8 cellular contexts compared by ENCODE assay signal in the genomic region with DNA sequence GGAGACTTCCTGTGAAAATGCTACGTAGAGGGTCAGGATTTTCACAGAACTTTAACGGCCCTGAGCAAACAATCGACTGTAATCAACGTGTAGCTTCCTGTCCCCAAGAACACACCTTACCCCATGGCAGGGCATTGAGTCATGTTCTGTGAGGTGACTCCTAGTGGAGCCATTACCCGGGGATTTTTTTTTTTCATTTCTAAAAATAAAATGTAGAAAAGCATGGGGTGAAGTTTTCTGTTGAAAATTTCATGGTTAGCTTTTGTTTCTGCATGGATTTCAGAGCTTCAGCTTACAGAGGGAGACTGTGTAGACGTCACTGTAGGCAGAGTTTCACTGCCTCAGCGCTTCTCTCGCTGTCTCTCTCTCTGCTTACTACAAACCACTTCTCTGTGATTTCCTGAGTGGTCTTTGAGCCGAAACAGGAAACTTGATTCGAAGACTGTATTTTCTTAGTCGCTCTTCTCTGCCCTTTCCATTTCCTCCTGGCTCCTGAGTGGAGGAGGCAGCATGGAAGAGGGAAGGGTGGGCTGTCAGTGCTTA.
DNase-seq lines count a peak whose midpoint lies in the region; ATAC-seq and TF ChIP-seq lines count a peak whose summit lies in the region.

No MANE protein-coding gene starts in this region.

- H3K27ac ChIP-seq in CD4-positive, alpha-beta T cell (ENCODE audit: low read depth, low read length) = peak overlapping the region; percentile 81

- peak in 7 of 10 experiments; percentile 18 to 53 (median 29) for DNase-seq in CD4-positive, alpha-beta T cell
- DNase-seq in HPDE6-E6E7 (ENCODE audit: extremely low spot score) (peak; percentile 65), memory B cell (ENCODE audit: low spot score in 2 of 2) (no peak), NCI-H226 (no peak), NCI-H69 (lab: John Stamatoyannopoulos, UW) (no peak), SHP77 (lab: John Stamatoyannopoulos, UW) (no peak)
- DNase-seq in activated naive CD4-positive, alpha-beta T cell treated with anti-CD3 and anti-CD28 coated beads, Interleukin-2, amount 50 U/mL, for 16 hours = peak; percentile 47

- H3K4me3 Mint-ChIP-seq in CD4-positive, alpha-beta T cell = peak overlapping the region; percentile 79
- H3K4me3 Mint-ChIP-seq in memory B cell = no peak overlapping the region

- H3K27me3 ChIP-seq in CD4-positive, alpha-beta T cell (ENCODE audit: control insufficient read depth, insufficient read depth, low read length) = no peaks in the 10 kb centered on the region

- peak; percentile 84 for ATAC-seq in CD4-positive, alpha-beta T cell (ENCODE audit: poor library complexity)
- ATAC-seq in memory B cell (ENCODE audit: low read depth) (peak; percentile 67), HG03139 (IDR thresholded peaks at IDR 0.05; ENCODE audit: unreplicated experiment) (no peak)

- peak overlapping the region; percentile 88 for H3K27ac Mint-ChIP-seq in CD4-positive, alpha-beta T cell
- peak overlapping the region; percentile 2 for H3K27ac Mint-ChIP-seq in memory B cell

- no peaks in the 10 kb centered on the region for H3K9me3 Mint-ChIP-seq in CD4-positive, alpha-beta T cell
- no peaks in the 10 kb centered on the region for H3K9me3 Mint-ChIP-seq in memory B cell

- H3K36me3 Mint-ChIP-seq in CD4-positive, alpha-beta T cell (ENCODE audit: low read depth) = peaks cover 95% of the 10 kb centered on the region
- peaks cover 53% of the 10 kb centered on the region for H3K36me3 Mint-ChIP-seq in memory B cell

- no peaks in the 10 kb centered on the region for H3K9me3 ChIP-seq in CD4-positive, alpha-beta T cell (ENCODE audit: control insufficient read depth, low read length)

- CTCF ChIA-PET in CD4-positive, alpha-beta T cell (lab: Charles Lee) = interaction anchor here (0.8 to 1.6 kb wide), 5 partner anchors 13 to 396 kb away, joined by 3 to 4 read pairs (median 4); no protein-coding TSS in a partner anchor

- H3K27me3 Mint-ChIP-seq in CD4-positive, alpha-beta T cell = no peaks in the 10 kb centered on the region
- H3K27me3 Mint-ChIP-seq in memory B cell = no peaks in the 10 kb centered on the region

- TF ChIP-seq CTCF in CD4-positive, alpha-beta T cell (IDR thresholded peaks at IDR 0.05) = no peak

- intact Hi-C loops in CD4-positive, alpha-beta T cell (cut with DNase I, micrococcal nuclease) = loop anchor here (1.0 to 5.0 kb wide), 5 partner anchors 15 to 266 kb away; a partner anchor contains a TSS

- peaks cover 77% of the 10 kb centered on the region for H3K4me1 Mint-ChIP-seq in CD4-positive, alpha-beta T cell (ENCODE audit: low read depth)
- no peaks in the 10 kb centered on the region for H3K4me1 Mint-ChIP-seq in memory B cell

- POLR2A ChIA-PET in CD4-positive, alpha-beta T cell (lab: Charles Lee) = interaction anchor here (0.6 to 3.2 kb wide), 11 partner anchors 15 to 463 kb away, joined by 3 to 19 read pairs (median 3); a partner anchor contains a TSS

Comparison
In these comparisons a context has a peak if more than half of its experiments do, and no peak if none do; other contexts are left out.
1. DNase-seq: peak in CD4-positive, alpha-beta T cell (7 of 10), HPDE6-E6E7 (single experiment) and activated naive CD4-positive, alpha-beta T cell treated with anti-CD3 and anti-CD28 coated beads, Interleukin-2, amount 50 U/mL, for 16 hours (single experiment); none in memory B cell (0 of 2), NCI-H226 (single experiment), NCI-H69 (single experiment) and SHP77 (0 of 2).